Comparison of ENCODE assay signal across 18 cellular contexts in genomic region chr20:41499961-41500725, GRCh38.
DNase-seq lines count a peak whose midpoint lies in the region; TF ChIP-seq lines count a peak whose summit lies in the region.
"Had no signal": no experiment of that assay in that cellular context is flagged by ENCODE, and none has a peak within 500 bp of the region (broad histone marks: within the 10 kb centered on the region; RNA-seq: fewer than 3 reads in every experiment).

No MANE protein-coding gene starts in this region.

- TF ChIP-seq EP300 in esophagus muscularis mucosa (IDR thresholded peaks at IDR 0.05): no peak

- no peak overlapping the region for H3K27ac ChIP-seq in esophagus muscularis mucosa (replicated peaks in 1 of 4)
- H3K27ac ChIP-seq: lower lobe of right lung, testis had no signal

- TF ChIP-seq CTCF in AG10803 (conservative IDR thresholded peaks at IDR 0.05; ENCODE audit: low read length): no peak
- no peak for TF ChIP-seq CTCF in esophagus muscularis mucosa (IDR thresholded peaks at IDR 0.05)

- no peak overlapping the region for H3K4me3 ChIP-seq in AG10803 (ENCODE audit: low read length)
- H3K4me3 ChIP-seq in esophagus muscularis mucosa: no peak overlapping the region
- H3K4me3 ChIP-seq: lower lobe of right lung, testis had no signal

- DNase-seq in AG10803 (ENCODE audit: low read depth): peak; percentile 94
- DNase-seq in EL: peak; percentile 63
- DNase-seq in NCI-H69 (lab: John Stamatoyannopoulos, UW): peak; percentile 85
- peak; percentile 36 for DNase-seq in epidermal melanocyte (ENCODE audit: insufficient read length, low spot score)
- DNase-seq in OCI-M1 (lab: John Stamatoyannopoulos, UW): no peak
- no peak for DNase-seq in posterior vena cava (ENCODE audit: low spot score)
- DNase-seq in esophagus muscularis mucosa (ENCODE audit: extremely low spot score): no peak
- DNase-seq in KG1 (lab: John Stamatoyannopoulos, UW): no peak
- DNase-seq: activated CD4-positive, alpha-beta T cell treated with anti-CD3 and anti-CD28 coated beads for 36 hours; activated T-cell treated with anti-CD3 and anti-CD28 coated beads, Interleukin-2, amount 50 U/mL, for 24 hours; aorta; C1 segment of cervical spinal cord; lower lobe of right lung; MV-4-11; natural killer cell; NCI-H82; T-helper 2 cell; testis had no signal

- H3K36me3 ChIP-seq in esophagus muscularis mucosa: peaks cover 9 to 42% (median 27%) of the 10 kb centered on the region in 4 donors

- H3K4me1 ChIP-seq in esophagus muscularis mucosa: peaks cover 8 to 27% (median 18%) of the 10 kb centered on the region in 4 donors
- H3K4me1 ChIP-seq: lower lobe of right lung, testis had no signal

- intact Hi-C loops in posterior vena cava (cut with DNase I): loop anchor here in 1 of 2 donors (5.0 to 10.0 kb wide), 2 partner anchors 1227 to 1315 kb away; no protein-coding TSS in a partner anchor
- intact Hi-C loops in esophagus muscularis mucosa (cut with DNase I): no loop called here

- H3K27me3 ChIP-seq in esophagus muscularis mucosa: no peaks in the 10 kb centered on the region
- H3K27me3 ChIP-seq: testis had no signal

- TF ChIP-seq POLR2A in esophagus muscularis mucosa (IDR thresholded peaks at IDR 0.05; ENCODE audit: low read depth): no peak

- WGBS in esophagus muscularis mucosa: 54% methylated on average over 4 of the region's 4 CpGs

- H3K9me3 ChIP-seq in esophagus muscularis mucosa: peaks cover 0 to 4% (median 0%) of the 10 kb centered on the region in 4 donors
- H3K9me3 ChIP-seq: lower lobe of right lung, testis had no signal

Comparison
In these comparisons a context has a peak if more than half of its experiments do, and no peak if none do; other contexts are left out.
1. DNase-seq: peak in AG10803 (single experiment), EL (single experiment), NCI-H69 (single experiment) and epidermal melanocyte (single experiment); none in OCI-M1 (single experiment), posterior vena cava (single experiment), esophagus muscularis mucosa (single experiment) and KG1 (single experiment).